Comparison of ENCODE assay signal across 9 cellular contexts in the genomic region with DNA sequence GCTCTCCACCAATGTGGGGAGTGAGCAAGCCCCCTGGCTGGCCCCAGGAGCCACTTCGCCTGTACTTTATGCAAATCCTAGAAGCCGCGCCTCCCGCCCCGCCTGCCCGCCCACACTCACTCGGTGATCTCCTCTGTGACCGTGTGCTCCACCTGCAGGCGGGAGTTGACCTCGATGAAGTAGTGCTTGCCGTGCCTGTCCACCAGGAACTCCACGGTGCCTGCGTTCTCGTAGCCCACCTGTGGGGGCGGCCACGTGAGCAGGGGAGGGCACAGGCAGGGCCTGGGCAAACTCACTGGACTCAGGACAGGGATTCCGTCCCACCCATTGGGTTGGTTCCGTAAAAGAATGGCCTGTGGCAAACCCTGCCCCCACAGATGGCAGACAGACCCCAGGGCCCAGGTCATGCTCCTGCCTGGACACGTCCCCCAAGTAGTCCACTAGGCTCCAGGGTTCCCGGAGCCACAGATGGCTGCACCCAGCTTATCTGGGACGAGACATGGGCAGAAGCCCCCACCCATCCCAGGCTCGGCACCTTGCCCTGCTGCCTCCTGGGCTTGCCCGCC. TPM values are rescaled to one million over a fixed set of nuclear protein-coding genes. Genes with fewer than 3 reads are reported as not detected.
A peak's percentile ranks its signal among the peaks of the same experiment; 100 is the strongest.
DNase-seq lines count a peak whose midpoint lies in the region; ATAC-seq and TF ChIP-seq lines count a peak whose summit lies in the region.
"Had no signal": no experiment of that assay in that cellular context is flagged by ENCODE, and none has a peak within 500 bp of the region (broad histone marks: within the 10 kb centered on the region; RNA-seq: fewer than 3 reads in every experiment).

No MANE protein-coding gene starts in this region.

- no peak overlapping the region for H3K27ac ChIP-seq in HUES64 (ENCODE audit: low read depth, low read length)
- H3K27ac ChIP-seq in spleen: no peak overlapping the region
- no peak overlapping the region for H3K27ac ChIP-seq in psoas muscle
- H3K27ac ChIP-seq: epithelial cell of prostate had no signal

- ATAC-seq in GM19372 (IDR thresholded peaks at IDR 0.05; ENCODE audit: low read depth, unreplicated experiment) (peak; percentile 70), psoas muscle (no peak)
- ATAC-seq in activated CD4-positive, CD25-positive, alpha-beta regulatory T cell treated with anti-CD3 and anti-CD28 coated beads, Interleukin-2, amount 50 U/mL, for 24 hours: peak; percentile 89 to 91

- intact Hi-C loops in spleen (cut with DNase I; ENCODE audit: low total_unique reads) (no loop called here), psoas muscle (cut with DNase I) (no loop called here)

- H3K27me3 ChIP-seq in HUES64 (ENCODE audit: insufficient read depth, low read length) (no peaks in the 10 kb centered on the region), spleen (replicated peaks in 1 of 7) (no peaks in the 10 kb centered on the region), psoas muscle (ENCODE audit: insufficient read depth in 3 of 3, low read length in 2 of 3) (no peaks in the 10 kb centered on the region)

- H3K9me3 ChIP-seq in HUES64 (ENCODE audit: insufficient read depth, low read depth, low read length): no peaks in the 10 kb centered on the region
- H3K9me3 ChIP-seq in spleen: no peaks in the 10 kb centered on the region
- H3K9me3 ChIP-seq in psoas muscle: no peaks in the 10 kb centered on the region

- H3K36me3 ChIP-seq in HUES64 (ENCODE audit: insufficient read depth, low read length): no peaks in the 10 kb centered on the region
- peaks cover 0 to 16% (median 0%) of the 10 kb centered on the region in 6 donors for H3K36me3 ChIP-seq in spleen
- peaks cover 0 to 28% of the 10 kb centered on the region in 2 donors for H3K36me3 ChIP-seq in psoas muscle (ENCODE audit: insufficient read depth in 1 of 2, low read depth in 1 of 2)

- TF ChIP-seq CTCF in spleen (IDR thresholded peaks at IDR 0.05 in 8 of 11, conservative IDR thresholded peaks at IDR 0.05 in 3 of 11): peak; percentile 23 to 75 (median 51)
- no peak for TF ChIP-seq CTCF in psoas muscle (IDR thresholded peaks at IDR 0.05)

- WGBS in HUES64: 37% methylated on average over 23 of the region's 23 CpGs
- 39 to 47% (median 46%) methylated on average over 11 to 23 of the region's 23 CpGs for WGBS in spleen, 5 donors
- WGBS in psoas muscle, 3 donors: 75 to 84% (median 77%) methylated on average over 23 of the region's 23 CpGs

- peak overlapping the region; percentile 10; the same call in 1 of the 2 replicates for H3K9ac ChIP-seq in HUES64 (ENCODE audit: low read depth, low read length)

- TF ChIP-seq POLR2A in spleen (IDR thresholded peaks at IDR 0.05): no peak

- DNase-seq in 8988T: peak; percentile 98
- peak; percentile 64 for DNase-seq in effector CD4-positive, alpha-beta T cell
- DNase-seq in spleen: peak; percentile 92
- DNase-seq in NCI-H146 treated with DMSO at 0.1 percent for 48 hours (lab: John Stamatoyannopoulos, UW; ENCODE audit: unreplicated experiment): no peak
- no peak for DNase-seq in psoas muscle

- H3K4me1 ChIP-seq in HUES64 (ENCODE audit: insufficient read depth, low read length) (0 out of 2 replicates have a peak, but pooled peaks cover 3% of the 10 kb centered on the region), spleen (peaks cover 0 to 25% (median 15%) of the 10 kb centered on the region in 6 donors), psoas muscle (no peaks in the 10 kb centered on the region)

- H3K4me3 ChIP-seq in HUES64 (ENCODE audit: low read length): no peak overlapping the region
- peak overlapping the region in 1 of 8 donors; percentile 20 for H3K4me3 ChIP-seq in spleen
- H3K4me3 ChIP-seq in psoas muscle: no peak overlapping the region

RNA-seq across cellular contexts. Expression of a gene that starts 11.9 kb away (rescaled TPM):
- 32.4 TPM for polyA plus RNA-seq in HUES64 (2013, experiment 1 of 2)
- polyA plus RNA-seq in HUES64 (2013, experiment 2 of 2): 26.4 TPM
- total RNA-seq in spleen (10 to 100 TPM in 2 of 7 donors, 1 to 10 TPM in 5; 3.3 to 10.3 (median 8.0) TPM), psoas muscle (10 to 100 TPM in 3 of 4 donors, 1 to 10 TPM in 1; 7.4 to 11.8 (median 10.7) TPM)
- polyA plus RNA-seq in spleen (10 to 100 TPM in 1 of 3 donors, 1 to 10 TPM in 2; 3.9 to 12.0 (median 7.9) TPM), psoas muscle (10 to 100 TPM in 2 of 3 donors, 1 to 10 TPM in 1; 8.5 to 16.6 (median 15.3) TPM)

RNA-seq across cellular contexts. Expression of a gene that starts 25.6 kb away (rescaled TPM):
- polyA plus RNA-seq in HUES64 (2013, experiment 1 of 2): 27.1 TPM
- polyA plus RNA-seq in HUES64 (2013, experiment 2 of 2): 24.0 TPM
- total RNA-seq in spleen (10 to 100 TPM; 14.5 to 27.9 (median 18.1) TPM), psoas muscle (1 to 10 TPM; 3.1 to 5.0 (median 4.3) TPM)
- polyA plus RNA-seq in spleen (10 to 100 TPM; 10.0 to 19.3 (median 14.2) TPM), psoas muscle (10 to 100 TPM in 1 of 3 donors, 1 to 10 TPM in 2; 4.2 to 13.2 (median 5.1) TPM)

Comparison
In these comparisons a context has a peak if more than half of its experiments do, and no peak if none do; other contexts are left out.
1. DNase-seq: peak in 8988T (single experiment), effector CD4-positive, alpha-beta T cell (single experiment) and spleen (single experiment); none in NCI-H146 treated with DMSO at 0.1 percent for 48 hours (single experiment) and psoas muscle (0 of 2).
2. ATAC-seq: peak in GM19372 (single experiment) and activated CD4-positive, CD25-positive, alpha-beta regulatory T cell treated with anti-CD3 and anti-CD28 coated beads, Interleukin-2, amount 50 U/mL, for 24 hours (2 of 2); none in psoas muscle (0 of 4).